ENCODE assay signal across 11 cellular contexts in the genomic region with DNA sequence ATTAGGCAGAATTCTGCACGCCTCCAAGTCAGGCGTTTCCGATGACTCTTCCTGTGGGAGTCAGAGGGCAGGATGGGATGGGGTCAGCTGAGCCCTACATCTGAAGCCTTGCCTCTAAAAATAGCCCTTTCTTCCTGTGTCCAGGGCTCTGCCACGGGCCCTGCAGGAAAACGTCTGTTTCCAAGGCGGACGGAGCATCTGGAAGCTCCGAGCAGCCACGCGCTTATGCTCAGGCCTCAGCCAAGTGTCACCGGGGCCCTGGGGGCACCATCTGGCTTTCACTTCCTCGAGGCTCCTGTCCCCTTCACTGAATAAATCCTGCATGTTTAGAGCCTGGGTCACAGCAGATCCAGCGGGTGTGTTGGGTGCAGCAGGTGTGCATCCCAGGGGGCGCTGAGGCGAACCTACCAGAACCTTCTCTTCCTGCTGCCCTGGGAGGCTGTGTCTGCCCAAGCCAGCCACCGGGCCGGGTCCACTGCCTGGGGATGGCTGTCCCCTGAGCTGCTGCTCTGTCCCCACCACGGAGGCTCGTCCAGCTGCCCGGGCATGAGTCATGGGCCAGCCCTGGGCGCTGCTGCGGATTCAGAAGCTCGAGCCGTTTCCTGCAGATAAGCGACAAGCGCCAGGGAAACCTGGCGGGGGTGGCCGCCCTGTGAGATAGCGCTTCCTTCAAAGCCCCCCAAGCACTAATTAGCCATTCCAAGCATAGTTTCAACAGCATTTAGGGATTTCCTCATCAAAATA. TPM values are rescaled to one million over a fixed set of nuclear protein-coding genes. Genes with fewer than 3 reads are reported as not detected.
DNase-seq lines count a peak whose midpoint lies in the region; ATAC-seq and TF ChIP-seq lines count a peak whose summit lies in the region.
"Had no signal": no experiment of that assay in that cellular context is flagged by ENCODE, and none has a peak within 500 bp of the region (broad histone marks: within the 10 kb centered on the region; RNA-seq: fewer than 3 reads in every experiment).

No MANE protein-coding gene starts in this region.

- H3K9me3 ChIP-seq in ascending aorta = no peaks in the 10 kb centered on the region
- H3K9me3 ChIP-seq: Peyer's patch had no signal

- intact Hi-C loops in ascending aorta (cut with DNase I) = no loop called here

- H3K4me1 ChIP-seq in ascending aorta = peaks cover 8 to 13% of the 10 kb centered on the region in 2 donors

- H3K4me3 Mint-ChIP-seq in stimulated activated naive B cell treated with anti-CD40 and anti-IgM and Interleukin-4, amounts not matched to agents 10 μg/mL and 1 μg/mL and 100 μg/mL, for 72 hours = peak overlapping the region in 1 of 2 donors; percentile 31
- H3K4me3 Mint-ChIP-seq: activated naive CD4-positive, alpha-beta T cell treated with anti-CD3 and anti-CD28 coated beads, Interleukin-2, amount 10 ng/mL, durations not matched to agents 7 days and 5 days had no signal

- peak; percentile 97 to 98 for ATAC-seq in stimulated activated naive B cell treated with anti-CD40 and anti-IgM and Interleukin-4, amounts not matched to agents 10 μg/mL and 1 μg/mL and 100 μg/mL, for 72 hours (replicated peaks)
- ATAC-seq in GM18909 (IDR thresholded peaks at IDR 0.05; ENCODE audit: poor library complexity, unreplicated experiment) = no peak
- ATAC-seq: GM12878 had no signal

- peaks cover 4 to 7% of the 10 kb centered on the region in 2 donors for H3K9me3 Mint-ChIP-seq in stimulated activated naive B cell treated with anti-CD40 and anti-IgM and Interleukin-4, amounts not matched to agents 10 μg/mL and 1 μg/mL and 100 μg/mL, for 72 hours
- H3K9me3 Mint-ChIP-seq: activated naive CD4-positive, alpha-beta T cell treated with anti-CD3 and anti-CD28 coated beads, Interleukin-2, amount 10 ng/mL, durations not matched to agents 7 days and 5 days had no signal

- H3K4me3 ChIP-seq in ascending aorta = no peak overlapping the region
- H3K4me3 ChIP-seq: GM12878, Peyer's patch had no signal

- TF ChIP-seq CTCF in ascending aorta (IDR thresholded peaks at IDR 0.05) = no peak

- no peaks in the 10 kb centered on the region for H3K27me3 ChIP-seq in ascending aorta
- H3K27me3 ChIP-seq: Peyer's patch had no signal

- H3K27ac ChIP-seq in ascending aorta = peak overlapping the region; percentile 26 to 57

- H3K36me3 Mint-ChIP-seq in stimulated activated naive B cell treated with anti-CD40 and anti-IgM and Interleukin-4, amounts not matched to agents 10 μg/mL and 1 μg/mL and 100 μg/mL, for 72 hours = peaks cover 0 to 3% of the 10 kb centered on the region in 2 donors
- H3K36me3 Mint-ChIP-seq: activated naive CD4-positive, alpha-beta T cell treated with anti-CD3 and anti-CD28 coated beads, Interleukin-2, amount 10 ng/mL, durations not matched to agents 7 days and 5 days had no signal

- DNase-seq in HUDEP-2 (lab: John Stamatoyannopoulos, UW; ENCODE audit: unreplicated experiment in 76 of 76) = peak in 70 of 76 experiments; percentile 8 to 81 (median 58)
- peak; percentile 43 to 90 for DNase-seq in ascending aorta (ENCODE audit: low spot score in 2 of 2)
- DNase-seq in hepatic stellate cell (ENCODE audit: low spot score) = peak; percentile 90
- peak; percentile 61 for DNase-seq in stimulated activated naive B cell treated with anti-CD40 and anti-IgM and Interleukin-4, amounts not matched to agents 10 μg/mL and 1 μg/mL and 100 μg/mL, for 72 hours
- no peak for DNase-seq in GOT3 (lab: John Stamatoyannopoulos, UW)
- DNase-seq in stimulated activated CD4-positive, alpha-beta T cell treated with anti-CD3 and anti-CD28 coated beads, Interleukin-4, amount 100 ng/mL, for 4 hours = no peak
- DNase-seq in GM19240 (ENCODE audit: insufficient read length, low spot score) = no peak
- DNase-seq: activated naive CD4-positive, alpha-beta T cell treated with anti-CD3 and anti-CD28 coated beads, Interleukin-2, amount 10 ng/mL, durations not matched to agents 7 days and 5 days had no signal

- H3K27me3 Mint-ChIP-seq in stimulated activated naive B cell treated with anti-CD40 and anti-IgM and Interleukin-4, amounts not matched to agents 10 μg/mL and 1 μg/mL and 100 μg/mL, for 72 hours = peaks cover 35 to 38% of the 10 kb centered on the region in 2 donors

- H3K27ac Mint-ChIP-seq in stimulated activated naive B cell treated with anti-CD40 and anti-IgM and Interleukin-4, amounts not matched to agents 10 μg/mL and 1 μg/mL and 100 μg/mL, for 72 hours = peak overlapping the region; percentile 37
- H3K27ac Mint-ChIP-seq: activated naive CD4-positive, alpha-beta T cell treated with anti-CD3 and anti-CD28 coated beads, Interleukin-2, amount 10 ng/mL, durations not matched to agents 7 days and 5 days had no signal

- no peaks in the 10 kb centered on the region for H3K36me3 ChIP-seq in ascending aorta
- H3K36me3 ChIP-seq: Peyer's patch had no signal

- H3K4me1 Mint-ChIP-seq in stimulated activated naive B cell treated with anti-CD40 and anti-IgM and Interleukin-4, amounts not matched to agents 10 μg/mL and 1 μg/mL and 100 μg/mL, for 72 hours = peaks cover 17 to 22% of the 10 kb centered on the region in 2 donors
- H3K4me1 Mint-ChIP-seq: activated naive CD4-positive, alpha-beta T cell treated with anti-CD3 and anti-CD28 coated beads, Interleukin-2, amount 10 ng/mL, durations not matched to agents 7 days and 5 days had no signal

RNA-seq across cellular contexts. Expression of a gene that starts 32.0 kb away (rescaled TPM):
- not detected for total RNA-seq in ascending aorta
- total RNA-seq: GM12878, Peyer's patch had no signal

Comparison
In these comparisons a context has a peak if more than half of its experiments do, and no peak if none do; other contexts are left out.
1. DNase-seq: peak in HUDEP-2 (70 of 76), ascending aorta (2 of 2), hepatic stellate cell (single experiment) and stimulated activated naive B cell treated with anti-CD40 and anti-IgM and Interleukin-4, amounts not matched to agents 10 μg/mL and 1 μg/mL and 100 μg/mL, for 72 hours (single experiment); none in GOT3 (single experiment), stimulated activated CD4-positive, alpha-beta T cell treated with anti-CD3 and anti-CD28 coated beads, Interleukin-4, amount 100 ng/mL, for 4 hours (0 of 2) and GM19240 (single experiment).